Comparison of ENCODE assay signal across 18 cellular contexts in the genomic region with DNA sequence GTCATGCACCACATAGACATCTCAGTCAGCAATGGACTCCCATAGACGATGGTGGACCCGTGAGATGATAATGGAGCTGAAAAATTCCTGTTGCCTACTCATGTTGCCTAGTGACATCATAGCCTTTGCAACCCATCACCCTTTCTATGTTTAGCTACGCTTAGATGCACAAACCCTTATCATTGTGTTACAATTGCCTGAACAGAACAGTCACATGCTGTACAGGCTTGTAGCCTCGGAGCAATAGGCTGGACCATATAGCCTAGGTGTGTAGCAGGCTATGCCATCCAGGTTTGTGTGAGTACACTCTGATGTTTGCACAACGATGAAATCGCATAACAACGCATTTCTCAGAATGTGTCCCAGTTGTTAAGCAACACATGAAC.
"Had no signal": no experiment of that assay in that cellular context is flagged by ENCODE, and none has a peak within 500 bp of the region (broad histone marks: within the 10 kb centered on the region; RNA-seq: fewer than 3 reads in every experiment).

No MANE protein-coding gene starts in this region.

- H3K36me3 Mint-ChIP-seq: naive thymus-derived CD8-positive, alpha-beta T cell had no signal

- H3K4me1 ChIP-seq: foreskin keratinocyte, spleen had no signal

- H3K27me3 Mint-ChIP-seq: activated CD4-positive, alpha-beta T cell treated with anti-CD3 and anti-CD28 coated beads, Interleukin-2, amount 10 ng/mL, durations not matched to agents 24 days and 14 days; naive thymus-derived CD8-positive, alpha-beta T cell; stimulated activated naive CD8-positive, alpha-beta T cell treated with anti-CD3 and anti-CD28 coated beads, Interleukin-15, Interleukin-2, amounts not matched to agents 100 ng/mL and 50 ng/mL, for 24 hours had no signal

- H3K9me3 Mint-ChIP-seq: activated CD4-positive, alpha-beta T cell treated with anti-CD3 and anti-CD28 coated beads, Interleukin-2, amount 10 ng/mL, durations not matched to agents 24 days and 14 days; effector memory CD8-positive, alpha-beta T cell; naive thymus-derived CD8-positive, alpha-beta T cell; stimulated activated naive CD8-positive, alpha-beta T cell treated with anti-CD3 and anti-CD28 coated beads, Interleukin-15, Interleukin-2, amounts not matched to agents 100 ng/mL and 50 ng/mL, for 24 hours; T-helper 2 cell treated with Interferon-gamma antibody and Interleukin-4, amounts not matched to agents 5 μg/mL and 100 μg/mL, for 36 hours had no signal

- H3K4me3 ChIP-seq: breast epithelium, left ventricle myocardium inferior, right atrium auricular region, spleen, upper lobe of left lung had no signal

- H3K4me1 Mint-ChIP-seq: activated CD4-positive, alpha-beta T cell treated with anti-CD3 and anti-CD28 coated beads, Interleukin-2, amount 10 ng/mL, durations not matched to agents 24 days and 14 days; naive thymus-derived CD8-positive, alpha-beta T cell had no signal

- H3K36me3 ChIP-seq: breast epithelium, left ventricle myocardium inferior, neutrophil, right atrium auricular region, spleen, upper lobe of left lung had no signal

- H3K27ac ChIP-seq: breast epithelium, foreskin keratinocyte, left ventricle myocardium inferior, neutrophil, right atrium auricular region, spleen, upper lobe of left lung had no signal

- ATAC-seq: effector memory CD8-positive, alpha-beta T cell; foreskin keratinocyte; naive thymus-derived CD8-positive, alpha-beta T cell had no signal

- H3K27ac Mint-ChIP-seq: activated CD4-positive, alpha-beta T cell treated with anti-CD3 and anti-CD28 coated beads, Interleukin-2, amount 10 ng/mL, durations not matched to agents 24 days and 14 days; effector memory CD8-positive, alpha-beta T cell; naive thymus-derived CD8-positive, alpha-beta T cell; stimulated activated naive CD8-positive, alpha-beta T cell treated with anti-CD3 and anti-CD28 coated beads, Interleukin-15, Interleukin-2, amounts not matched to agents 100 ng/mL and 50 ng/mL, for 24 hours; T-helper 2 cell treated with Interferon-gamma antibody and Interleukin-4, amounts not matched to agents 5 μg/mL and 100 μg/mL, for 36 hours had no signal

- H3K4me3 Mint-ChIP-seq: activated CD4-positive, alpha-beta T cell treated with anti-CD3 and anti-CD28 coated beads, Interleukin-2, amount 10 ng/mL, durations not matched to agents 24 days and 14 days; effector memory CD8-positive, alpha-beta T cell; naive thymus-derived CD8-positive, alpha-beta T cell; stimulated activated naive CD8-positive, alpha-beta T cell treated with anti-CD3 and anti-CD28 coated beads, Interleukin-15, Interleukin-2, amounts not matched to agents 100 ng/mL and 50 ng/mL, for 24 hours; T-helper 2 cell treated with Interferon-gamma antibody and Interleukin-4, amounts not matched to agents 5 μg/mL and 100 μg/mL, for 36 hours had no signal

- H3K9me3 ChIP-seq: breast epithelium, left ventricle myocardium inferior, neutrophil, right atrium auricular region, spleen, upper lobe of left lung had no signal

- DNase-seq: activated CD4-positive, alpha-beta T cell treated with anti-CD3 and anti-CD28 coated beads, Interleukin-2, amount 10 ng/mL, durations not matched to agents 24 days and 14 days; activated CD4-positive, CD25-positive, alpha-beta regulatory T cell; activated CD8-positive, alpha-beta memory T cell treated with anti-CD3 and anti-CD28 coated beads, Interleukin-2, amount 50 U/mL, for 48 hours; activated gamma-delta T cell treated with Interleukin-2 at 50 U/mL for 16 hours; anterior cingulate cortex; dermis blood vessel endothelial cell; effector memory CD8-positive, alpha-beta T cell; foreskin keratinocyte; left ventricle myocardium inferior; mesenchymal stem cell; naive thymus-derived CD8-positive, alpha-beta T cell; spleen; upper lobe of left lung had no signal

- H3K27me3 ChIP-seq: breast epithelium, neutrophil, right atrium auricular region, upper lobe of left lung had no signal
